1 cellular context compared by ENCODE assay signal in genomic region chr17:76740329-76741118, GRCh38.
TF ChIP-seq lines count a peak whose summit lies in the region.

No MANE protein-coding gene starts in this region.

TF ChIP-seq in HepG2, 621 proteins besides CTCF, POLR2A, EP300 and RAD21:
- no peak for TF ChIP-seq IRF2 (CRISPR knock-in tag; IDR thresholded peaks at IDR 0.05)
- TF ChIP-seq RERE (CRISPR knock-in tag; IDR thresholded peaks at IDR 0.05; ENCODE audit: low read depth) = no peak
- TF ChIP-seq PPARG (CRISPR knock-in tag; conservative IDR thresholded peaks at IDR 0.05) = no peak
- TF ChIP-seq KDM5B (CRISPR knock-in tag; IDR thresholded peaks at IDR 0.05; ENCODE audit: borderline replicate concordance) = no peak
- TF ChIP-seq MBD4 (IDR thresholded peaks at IDR 0.05; ENCODE audit: borderline replicate concordance, low read length) = no peak
- TF ChIP-seq ZSCAN12 (CRISPR knock-in tag; IDR thresholded peaks at IDR 0.05) = no peak
- no peak for TF ChIP-seq ZNF234 (CRISPR knock-in tag; conservative IDR thresholded peaks at IDR 0.05)
- TF ChIP-seq, protein P1, sequence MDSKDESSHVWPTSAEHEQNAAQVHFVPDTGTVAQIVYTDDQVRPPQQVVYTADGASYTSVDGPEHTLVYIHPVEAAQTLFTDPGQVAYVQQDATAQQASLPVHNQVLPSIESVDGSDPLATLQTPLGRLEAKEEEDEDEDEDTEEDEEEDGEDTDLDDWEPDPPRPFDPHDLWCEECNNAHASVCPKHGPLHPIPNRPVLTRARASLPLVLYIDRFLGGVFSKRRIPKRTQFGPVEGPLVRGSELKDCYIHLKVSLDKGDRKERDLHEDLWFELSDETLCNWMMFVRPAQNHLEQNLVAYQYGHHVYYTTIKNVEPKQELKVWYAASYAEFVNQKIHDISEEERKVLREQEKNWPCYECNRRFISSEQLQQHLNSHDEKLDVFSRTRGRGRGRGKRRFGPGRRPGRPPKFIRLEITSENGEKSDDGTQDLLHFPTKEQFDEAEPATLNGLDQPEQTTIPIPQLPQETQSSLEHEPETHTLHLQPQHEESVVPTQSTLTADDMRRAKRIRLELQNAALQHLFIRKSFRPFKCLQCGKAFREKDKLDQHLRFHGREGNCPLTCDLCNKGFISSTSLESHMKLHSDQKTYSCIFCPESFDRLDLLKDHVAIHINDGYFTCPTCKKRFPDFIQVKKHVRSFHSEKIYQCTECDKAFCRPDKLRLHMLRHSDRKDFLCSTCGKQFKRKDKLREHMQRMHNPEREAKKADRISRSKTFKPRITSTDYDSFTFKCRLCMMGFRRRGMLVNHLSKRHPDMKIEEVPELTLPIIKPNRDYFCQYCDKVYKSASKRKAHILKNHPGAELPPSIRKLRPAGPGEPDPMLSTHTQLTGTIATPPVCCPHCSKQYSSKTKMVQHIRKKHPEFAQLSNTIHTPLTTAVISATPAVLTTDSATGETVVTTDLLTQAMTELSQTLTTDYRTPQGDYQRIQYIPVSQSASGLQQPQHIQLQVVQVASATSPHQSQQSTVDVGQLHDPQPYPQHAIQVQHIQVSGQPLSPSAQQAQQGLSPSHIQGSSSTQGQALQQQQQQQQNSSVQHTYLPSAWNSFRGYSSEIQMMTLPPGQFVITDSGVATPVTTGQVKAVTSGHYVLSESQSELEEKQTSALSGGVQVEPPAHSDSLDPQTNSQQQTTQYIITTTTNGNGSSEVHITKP (CRISPR knock-in tag; IDR thresholded peaks at IDR 0.05; ENCODE audit: low read depth) = no peak
- TF ChIP-seq, protein P2, sequence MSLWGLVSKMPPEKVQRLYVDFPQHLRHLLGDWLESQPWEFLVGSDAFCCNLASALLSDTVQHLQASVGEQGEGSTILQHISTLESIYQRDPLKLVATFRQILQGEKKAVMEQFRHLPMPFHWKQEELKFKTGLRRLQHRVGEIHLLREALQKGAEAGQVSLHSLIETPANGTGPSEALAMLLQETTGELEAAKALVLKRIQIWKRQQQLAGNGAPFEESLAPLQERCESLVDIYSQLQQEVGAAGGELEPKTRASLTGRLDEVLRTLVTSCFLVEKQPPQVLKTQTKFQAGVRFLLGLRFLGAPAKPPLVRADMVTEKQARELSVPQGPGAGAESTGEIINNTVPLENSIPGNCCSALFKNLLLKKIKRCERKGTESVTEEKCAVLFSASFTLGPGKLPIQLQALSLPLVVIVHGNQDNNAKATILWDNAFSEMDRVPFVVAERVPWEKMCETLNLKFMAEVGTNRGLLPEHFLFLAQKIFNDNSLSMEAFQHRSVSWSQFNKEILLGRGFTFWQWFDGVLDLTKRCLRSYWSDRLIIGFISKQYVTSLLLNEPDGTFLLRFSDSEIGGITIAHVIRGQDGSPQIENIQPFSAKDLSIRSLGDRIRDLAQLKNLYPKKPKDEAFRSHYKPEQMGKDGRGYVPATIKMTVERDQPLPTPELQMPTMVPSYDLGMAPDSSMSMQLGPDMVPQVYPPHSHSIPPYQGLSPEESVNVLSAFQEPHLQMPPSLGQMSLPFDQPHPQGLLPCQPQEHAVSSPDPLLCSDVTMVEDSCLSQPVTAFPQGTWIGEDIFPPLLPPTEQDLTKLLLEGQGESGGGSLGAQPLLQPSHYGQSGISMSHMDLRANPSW (CRISPR knock-in tag; IDR thresholded peaks at IDR 0.05; ENCODE audit: borderline replicate concordance) = no peak
- no peak for TF ChIP-seq CCDC6 (CRISPR knock-in tag; IDR thresholded peaks at IDR 0.05)
- TF ChIP-seq SAP130 (CRISPR knock-in tag; IDR thresholded peaks at IDR 0.05; ENCODE audit: low read depth) = no peak
- TF ChIP-seq GMEB1 (CRISPR knock-in tag; IDR thresholded peaks at IDR 0.05; ENCODE audit: borderline replicate concordance) = no peak
- no peak for TF ChIP-seq POGK (CRISPR knock-in tag; conservative IDR thresholded peaks at IDR 0.05)
- TF ChIP-seq ZFAT (CRISPR knock-in tag; conservative IDR thresholded peaks at IDR 0.05) = no peak
- no peak for TF ChIP-seq SATB2 (CRISPR knock-in tag; IDR thresholded peaks at IDR 0.05)
- no peak for TF ChIP-seq CHCHD3 (CRISPR knock-in tag; IDR thresholded peaks at IDR 0.05)
- no peak for TF ChIP-seq GABPB1 (CRISPR knock-in tag; IDR thresholded peaks at IDR 0.05)
- TF ChIP-seq TFAP4 (IDR thresholded peaks at IDR 0.05; ENCODE audit: borderline replicate concordance, low read depth) = no peak
- no peak for TF ChIP-seq KDM2A (CRISPR knock-in tag; IDR thresholded peaks at IDR 0.05; ENCODE audit: borderline replicate concordance, low read depth)
